ENCODE assay signal across 1 cellular context in genomic region chr1:200665851-200666250, GRCh38.
TF ChIP-seq lines count a peak whose summit lies in the region.

No MANE protein-coding gene starts in this region.

TF ChIP-seq in GM12878, 131 proteins besides CTCF, POLR2A, EP300 and RAD21 (continued from another document):
- no peak for TF ChIP-seq HSF1 (IDR thresholded peaks at IDR 0.05; ENCODE audit: low read depth, low read length)
- TF ChIP-seq BHLHE40 (IDR thresholded peaks at IDR 0.05; ENCODE audit: borderline replicate concordance in 1 of 2, low read depth in 2 of 2, low read length in 1 of 2), result no peak
- no peak for TF ChIP-seq RBBP5 (conservative IDR thresholded peaks at IDR 0.05)
- no peak for TF ChIP-seq KLF5 (IDR thresholded peaks at IDR 0.05; ENCODE audit: partially characterized antibody)
- no peak for TF ChIP-seq CHD2 (IDR thresholded peaks at IDR 0.05; ENCODE audit: borderline replicate concordance, low read depth, low read length)
- TF ChIP-seq RAD51 (IDR thresholded peaks at IDR 0.05), result no peak
- TF ChIP-seq RFX5 (IDR thresholded peaks at IDR 0.05; ENCODE audit: low read depth, low read length), result no peak
- no peak for TF ChIP-seq WRNIP1 (IDR thresholded peaks at IDR 0.05; ENCODE audit: borderline replicate concordance, low read depth, low read length)
- TF ChIP-seq NKRF (conservative IDR thresholded peaks at IDR 0.05), result no peak
- no peak for TF ChIP-seq TCF12 (IDR thresholded peaks at IDR 0.05; ENCODE audit: low read depth, low read length)
- no peak for TF ChIP-seq GABPA (IDR thresholded peaks at IDR 0.05; ENCODE audit: low read depth)
TF ChIP-seq in GM12878: peak in this region for 0.
